34 cellular contexts compared by ENCODE assay signal in the genomic region with DNA sequence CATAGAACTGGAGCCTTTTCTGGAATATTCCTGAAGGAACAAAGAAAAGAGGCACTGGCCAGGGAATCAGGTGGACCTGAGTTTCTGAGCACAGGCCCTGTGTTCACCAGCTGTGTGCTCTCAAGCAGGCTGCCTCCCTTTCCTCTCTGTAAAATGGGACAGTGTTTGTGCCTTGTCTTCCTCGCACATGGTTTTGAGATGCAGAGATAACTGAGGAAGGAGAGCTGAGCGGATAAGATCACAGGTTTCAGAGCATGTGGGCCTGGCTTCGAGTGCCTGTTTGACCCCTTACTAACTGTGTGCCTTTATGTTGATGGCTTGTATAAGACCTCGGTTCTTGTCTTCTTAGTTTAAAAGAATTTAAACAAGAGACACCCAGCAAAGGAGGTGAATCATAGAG. TPM values are rescaled to one million over a fixed set of nuclear protein-coding genes. Genes with fewer than 3 reads are reported as not detected.
DNase-seq lines count a peak whose midpoint lies in the region; ATAC-seq and TF ChIP-seq lines count a peak whose summit lies in the region.
"Had no signal": no experiment of that assay in that cellular context is flagged by ENCODE, and none has a peak within 500 bp of the region (broad histone marks: within the 10 kb centered on the region; RNA-seq: fewer than 3 reads in every experiment).

No MANE protein-coding gene starts in this region.

- H3K27me3 ChIP-seq in BE2C (no peaks in the 10 kb centered on the region), hepatocyte (no peaks in the 10 kb centered on the region)
- no peaks in the 10 kb centered on the region for H3K27me3 ChIP-seq in naive thymus-derived CD4-positive, alpha-beta T cell (ENCODE audit: control insufficient read depth in 2 of 2, insufficient read depth in 2 of 2, low read length in 2 of 2)

- H3K4me1 Mint-ChIP-seq in progenitor cell of endocrine pancreas (ENCODE audit: low read depth) = peaks cover 6% of the 10 kb centered on the region
- peaks cover 0 to 2% (median 0%) of the 10 kb centered on the region in 7 donors for H3K4me1 Mint-ChIP-seq in naive thymus-derived CD4-positive, alpha-beta T cell

- H3K4me2 ChIP-seq in hepatocyte = peak overlapping the region; percentile 35

- H3K36me3 Mint-ChIP-seq in progenitor cell of endocrine pancreas (ENCODE audit: insufficient read depth) = no peaks in the 10 kb centered on the region
- H3K36me3 Mint-ChIP-seq in naive thymus-derived CD4-positive, alpha-beta T cell = no peaks in the 10 kb centered on the region
- H3K36me3 Mint-ChIP-seq: activated naive CD8-positive, alpha-beta T cell treated with anti-CD3 and anti-CD28 coated beads, Interleukin-2, amount 10 ng/mL, durations not matched to agents 7 days and 5 days had no signal

- POLR2A ChIA-PET in RWPE1 (lab: Yijun Ruan, JAX; ENCODE audit: low non-redundant PET) = interaction anchor here (0.6 to 0.7 kb wide), 2 partner anchors 210 to 279 kb away, joined by 5 to 11 read pairs; no protein-coding TSS in a partner anchor
- POLR2A ChIA-PET in naive thymus-derived CD4-positive, alpha-beta T cell (lab: Charles Lee) = no interaction called here

- H3K4me3 ChIP-seq in BE2C (ENCODE audit: low read depth, low read length) (no peak overlapping the region), hepatocyte (no peak overlapping the region)
- H3K4me3 ChIP-seq in naive thymus-derived CD4-positive, alpha-beta T cell (ENCODE audit: low read length) = no peak overlapping the region
- H3K4me3 ChIP-seq: gastroesophageal sphincter, mucosa of descending colon, psoas muscle had no signal

- peak overlapping the region; percentile 15 for H2AFZ ChIP-seq in hepatocyte

- TF ChIP-seq CTCF in BE2C (IDR thresholded peaks at IDR 0.05; ENCODE audit: low read depth, low read length) (no peak), RWPE1 (conservative IDR thresholded peaks at IDR 0.05; ENCODE audit: low read depth) (no peak), hepatocyte (IDR thresholded peaks at IDR 0.05; ENCODE audit: poor library complexity) (no peak), progenitor cell of endocrine pancreas (IDR thresholded peaks at IDR 0.05; ENCODE audit: unreplicated experiment) (no peak)

- H3K79me2 ChIP-seq in hepatocyte = no peaks in the 10 kb centered on the region

- H3K4me3 Mint-ChIP-seq in progenitor cell of endocrine pancreas (ENCODE audit: low read depth) = no peak overlapping the region
- no peak overlapping the region for H3K4me3 Mint-ChIP-seq in naive thymus-derived CD4-positive, alpha-beta T cell
- H3K4me3 Mint-ChIP-seq: activated naive CD8-positive, alpha-beta T cell treated with anti-CD3 and anti-CD28 coated beads, Interleukin-2, amount 10 ng/mL, durations not matched to agents 7 days and 5 days; stimulated activated naive CD8-positive, alpha-beta T cell treated with anti-CD3 and anti-CD28 coated beads, Interleukin-15, Interleukin-2, amounts not matched to agents 100 ng/mL and 50 ng/mL, for 24 hours; T-helper 2 cell treated with Interferon-gamma antibody and Interleukin-4, amounts not matched to agents 5 μg/mL and 100 μg/mL, for 36 hours had no signal

- H3K9me3 ChIP-seq in BE2C (no peaks in the 10 kb centered on the region; the same call in 1 of the 2 replicates), hepatocyte (ENCODE audit: low read depth) (no peaks in the 10 kb centered on the region)
- no peaks in the 10 kb centered on the region for H3K9me3 ChIP-seq in naive thymus-derived CD4-positive, alpha-beta T cell (ENCODE audit: control insufficient read depth in 2 of 3, low read length in 3 of 3)
- H3K9me3 ChIP-seq: gastroesophageal sphincter, mucosa of descending colon, psoas muscle had no signal

- DNase-seq in BE2C (peak; percentile 21), RWPE1 (ENCODE audit: low spot score) (no peak), hepatocyte (ENCODE audit: low spot score) (no peak), progenitor cell of endocrine pancreas (ENCODE audit: low spot score, unreplicated experiment) (no peak), NCI-H2081 treated with DMSO at 0.1 percent for 48 hours (lab: John Stamatoyannopoulos, UW) (no peak)
- no peak for DNase-seq in naive thymus-derived CD4-positive, alpha-beta T cell
- DNase-seq: ACHN; activated CD4-positive, alpha-beta T cell treated with anti-CD3 and anti-CD28 coated beads for 48 hours; activated gamma-delta T cell; activated naive CD8-positive, alpha-beta T cell treated with anti-CD3 and anti-CD28 coated beads, Interleukin-2, amount 10 ng/mL, durations not matched to agents 7 days and 5 days; activated T-cell treated with anti-CD3 and anti-CD28 coated beads, Interleukin-2, amount 50 U/mL, for 1 hour; cerebellar nuclear complex; DMS79; GDM1; HCEC 1CT; Karpas-422; mucosa of descending colon; NCI-H1417 treated with DMSO at 0.1 percent for 48 hours; NCI-H2081; NCI-H345; NCI-H774; psoas muscle had no signal

- H3K9me3 Mint-ChIP-seq in progenitor cell of endocrine pancreas (ENCODE audit: low read depth) = no peaks in the 10 kb centered on the region
- peaks cover 0 to 2% (median 0%) of the 10 kb centered on the region in 11 donors for H3K9me3 Mint-ChIP-seq in naive thymus-derived CD4-positive, alpha-beta T cell
- H3K9me3 Mint-ChIP-seq: activated naive CD8-positive, alpha-beta T cell treated with anti-CD3 and anti-CD28 coated beads, Interleukin-2, amount 10 ng/mL, durations not matched to agents 7 days and 5 days; stimulated activated naive CD8-positive, alpha-beta T cell treated with anti-CD3 and anti-CD28 coated beads, Interleukin-15, Interleukin-2, amounts not matched to agents 100 ng/mL and 50 ng/mL, for 24 hours; T-helper 2 cell treated with Interferon-gamma antibody and Interleukin-4, amounts not matched to agents 5 μg/mL and 100 μg/mL, for 36 hours had no signal

- H3K4me1 ChIP-seq in BE2C (peaks cover 77% of the 10 kb centered on the region), hepatocyte (ENCODE audit: insufficient read depth) (peaks cover 28% of the 10 kb centered on the region)
- H3K4me1 ChIP-seq in naive thymus-derived CD4-positive, alpha-beta T cell (ENCODE audit: control insufficient read depth in 2 of 2, insufficient read depth in 2 of 2, low read length in 2 of 2) = no peaks in the 10 kb centered on the region

- H3K27ac Mint-ChIP-seq in progenitor cell of endocrine pancreas = peak overlapping the region; percentile 35
- H3K27ac Mint-ChIP-seq in naive thymus-derived CD4-positive, alpha-beta T cell = no peak overlapping the region
- H3K27ac Mint-ChIP-seq: activated naive CD8-positive, alpha-beta T cell treated with anti-CD3 and anti-CD28 coated beads, Interleukin-2, amount 10 ng/mL, durations not matched to agents 7 days and 5 days; stimulated activated naive CD8-positive, alpha-beta T cell treated with anti-CD3 and anti-CD28 coated beads, Interleukin-15, Interleukin-2, amounts not matched to agents 100 ng/mL and 50 ng/mL, for 24 hours; T-helper 2 cell treated with Interferon-gamma antibody and Interleukin-4, amounts not matched to agents 5 μg/mL and 100 μg/mL, for 36 hours had no signal

- ATAC-seq in GM19395 (IDR thresholded peaks at IDR 0.05; ENCODE audit: unreplicated experiment) (no peak), GM21576 (IDR thresholded peaks at IDR 0.05; ENCODE audit: unreplicated experiment) (no peak)
- ATAC-seq in naive thymus-derived CD4-positive, alpha-beta T cell = no peak
- ATAC-seq: gastroesophageal sphincter, mucosa of descending colon had no signal

- peaks cover 52% of the 10 kb centered on the region for H3K27me3 Mint-ChIP-seq in progenitor cell of endocrine pancreas
- peaks cover 20 to 52% (median 47%) of the 10 kb centered on the region in 5 donors for H3K27me3 Mint-ChIP-seq in naive thymus-derived CD4-positive, alpha-beta T cell

- 55% methylated on average over 4 of the region's 4 CpGs for WGBS in hepatocyte (ENCODE audit: low lambda C conversion rate, missing lambda C conversion rate)

- H3K9me2 ChIP-seq in hepatocyte (replicated peaks; ENCODE audit: insufficient read depth) = no peaks in the 10 kb centered on the region

- H3K36me3 ChIP-seq in BE2C (no peaks in the 10 kb centered on the region), hepatocyte (replicated peaks; ENCODE audit: insufficient read depth, low read depth) (no peaks in the 10 kb centered on the region)
- no peaks in the 10 kb centered on the region for H3K36me3 ChIP-seq in naive thymus-derived CD4-positive, alpha-beta T cell (ENCODE audit: control insufficient read depth in 2 of 3, insufficient read depth in 3 of 3, low read length in 3 of 3)
- H3K36me3 ChIP-seq: gastroesophageal sphincter had no signal

- H4K20me1 ChIP-seq in hepatocyte (ENCODE audit: insufficient read depth, poor library complexity, severe bottlenecking) = no peaks in the 10 kb centered on the region

- H3K27ac ChIP-seq in RWPE1 (peak overlapping the region; percentile 23), hepatocyte (peak overlapping the region; percentile 91)
- H3K27ac ChIP-seq in naive thymus-derived CD4-positive, alpha-beta T cell (ENCODE audit: low read depth, low read length) = no peak overlapping the region
- H3K27ac ChIP-seq: gastroesophageal sphincter, psoas muscle, VCaP had no signal

- intact Hi-C loops in naive thymus-derived CD4-positive, alpha-beta T cell (cut with micrococcal nuclease) = no loop called here

- CTCF ChIA-PET in RWPE1 (lab: Yijun Ruan, JAX) = interaction anchor here (0.6 to 1.3 kb wide), 4 partner anchors 11 to 58 kb away, joined by 3 to 4 read pairs (median 4); no protein-coding TSS in a partner anchor
- CTCF ChIA-PET in naive thymus-derived CD4-positive, alpha-beta T cell (lab: Charles Lee) = no interaction called here

RNA-seq across cellular contexts. Expression of a gene that starts 46.2 kb away (rescaled TPM):
- polyA plus RNA-seq in BE2C (2012; ENCODE audit: insufficient read depth, insufficient read length, low read depth) = 289 TPM
- total RNA-seq in hepatocyte (35.6 and 39.2 TPM in 2 replicates), progenitor cell of endocrine pancreas (0.44 and 0.48 TPM in 2 replicates)
- polyA plus RNA-seq in hepatocyte = 118 and 168 TPM in 2 replicates
- not detected for total RNA-seq in naive thymus-derived CD4-positive, alpha-beta T cell
- polyA plus RNA-seq in naive thymus-derived CD4-positive, alpha-beta T cell = not detected
- total RNA-seq: activated CD8-positive, alpha-beta memory T cell treated with anti-CD3 and anti-CD28 coated beads for 36 hours; activated naive CD8-positive, alpha-beta T cell treated with anti-CD3 and anti-CD28 coated beads, Interleukin-2, amount 10 ng/mL, durations not matched to agents 7 days and 5 days; dermis microvascular lymphatic vessel endothelial cell; fibroblast of lung; gastroesophageal sphincter; liver; psoas muscle; RPMI7951 had no signal
- polyA plus RNA-seq: BJ, fibroblast of lung, liver, psoas muscle had no signal

Comparison
In these comparisons a context has a peak if more than half of its experiments do, and no peak if none do; other contexts are left out.
1. RNA of a gene that starts 46.2 kb away (total RNA-seq): 35.6 to 39.2 TPM in hepatocyte; 0.44 to 0.48 TPM in progenitor cell of endocrine pancreas and not detected in naive thymus-derived CD4-positive, alpha-beta T cell; every median in the first group is over 10 times any median in the second.